ENCODE assay signal across 27 cellular contexts in genomic region chr11:118806400-118806799, GRCh38.
"Had no signal": no experiment of that assay in that cellular context is flagged by ENCODE, and none has a peak within 500 bp of the region (broad histone marks: within the 10 kb centered on the region; RNA-seq: fewer than 3 reads in every experiment).

No MANE protein-coding gene starts in this region.

- FAIRE-seq: keratinocyte, urothelium cell line had no signal

- H3K4me1 ChIP-seq: colonic mucosa, gastrocnemius medialis, lower lobe of right lung, parathyroid adenoma, tibial nerve, upper lobe of left lung had no signal

- H3K36me3 ChIP-seq: colonic mucosa, gastrocnemius medialis, lower lobe of right lung, neutrophil, right lobe of liver, thoracic aorta, tibial nerve, upper lobe of left lung had no signal

- H3K27me3 ChIP-seq: colonic mucosa, gastrocnemius medialis, right lobe of liver, tibial nerve, upper lobe of left lung had no signal

- H3K9ac ChIP-seq: parathyroid adenoma had no signal

- ATAC-seq: esophagus mucosa, gastrocnemius medialis, left ventricle myocardium superior, lower lobe of right lung, natural killer cell, right lobe of liver had no signal

- H3K27me3 Mint-ChIP-seq: stimulated activated naive CD8-positive, alpha-beta T cell treated with anti-CD3 and anti-CD28 coated beads, Interleukin-15, Interleukin-2, amounts not matched to agents 100 ng/mL and 50 ng/mL, for 24 hours had no signal

- H3K4me3 Mint-ChIP-seq: dendritic cell treated with granulocyte-macrophage colony-stimulating factor and Interleukin-4, amounts not matched to agents 40 ng/mL and 50 ng/mL, for 4 days; endodermal cell; natural killer cell; stimulated activated naive CD8-positive, alpha-beta T cell treated with anti-CD3 and anti-CD28 coated beads, Interleukin-15, Interleukin-2, amounts not matched to agents 100 ng/mL and 50 ng/mL, for 24 hours had no signal

- H3K27ac ChIP-seq: colonic mucosa, epithelial cell of prostate, gastrocnemius medialis, lower lobe of right lung, neutrophil, parathyroid adenoma, right lobe of liver, thoracic aorta, tibial nerve, upper lobe of left lung had no signal

- H3K27ac Mint-ChIP-seq: dendritic cell treated with granulocyte-macrophage colony-stimulating factor and Interleukin-4, amounts not matched to agents 40 ng/mL and 50 ng/mL, for 4 days; endodermal cell; natural killer cell; progenitor cell of endocrine pancreas; stimulated activated naive CD8-positive, alpha-beta T cell treated with anti-CD3 and anti-CD28 coated beads, Interleukin-15, Interleukin-2, amounts not matched to agents 100 ng/mL and 50 ng/mL, for 24 hours had no signal

- H3K9me3 ChIP-seq: colonic mucosa, gastrocnemius medialis, lower lobe of right lung, neutrophil, right lobe of liver, thoracic aorta, tibial nerve, upper lobe of left lung had no signal

- H3K4me1 Mint-ChIP-seq: endodermal cell, natural killer cell had no signal

- H3K4me3 ChIP-seq: colonic mucosa, gastrocnemius medialis, lower lobe of right lung, right lobe of liver, smooth muscle cell, thoracic aorta, tibial nerve, upper lobe of left lung had no signal

- H2AFZ ChIP-seq: parathyroid adenoma had no signal

- H3K79me2 ChIP-seq: parathyroid adenoma had no signal

- H3K4me2 ChIP-seq: smooth muscle cell had no signal

- H3K9me3 Mint-ChIP-seq: dendritic cell treated with granulocyte-macrophage colony-stimulating factor and Interleukin-4, amounts not matched to agents 40 ng/mL and 50 ng/mL, for 4 days; natural killer cell; stimulated activated naive CD8-positive, alpha-beta T cell treated with anti-CD3 and anti-CD28 coated beads, Interleukin-15, Interleukin-2, amounts not matched to agents 100 ng/mL and 50 ng/mL, for 24 hours had no signal

- DNase-seq: colonic mucosa; effector CD8-positive, alpha-beta T cell; endodermal cell; foreskin fibroblast; gastrocnemius medialis; head of caudate nucleus; left ventricle myocardium superior; lower lobe of right lung; natural killer cell; right lobe of liver; stimulated activated CD4-positive, alpha-beta T cell treated with anti-CD3 and anti-CD28 coated beads, Interleukin-12 subunit alpha, Interleukin-12 subunit beta, amount 100 ng/mL, for 4 hours; stimulated activated CD4-positive, alpha-beta T cell treated with anti-CD3 and anti-CD28 coated beads, Interleukin-1b, Interleukin-23, amount 100 ng/mL, for 48 hours; stimulated activated CD4-positive, alpha-beta T cell treated with anti-CD3 and anti-CD28 coated beads, Interleukin-4, amount 100 ng/mL, for 1 hour; stimulated activated CD8-positive, alpha-beta memory T cell treated with anti-CD3 and anti-CD28 coated beads, Interleukin-4, amount 100 ng/mL, for 48 hours; upper lobe of left lung had no signal
